Comparison of ENCODE assay signal across 21 cellular contexts in the genomic region with DNA sequence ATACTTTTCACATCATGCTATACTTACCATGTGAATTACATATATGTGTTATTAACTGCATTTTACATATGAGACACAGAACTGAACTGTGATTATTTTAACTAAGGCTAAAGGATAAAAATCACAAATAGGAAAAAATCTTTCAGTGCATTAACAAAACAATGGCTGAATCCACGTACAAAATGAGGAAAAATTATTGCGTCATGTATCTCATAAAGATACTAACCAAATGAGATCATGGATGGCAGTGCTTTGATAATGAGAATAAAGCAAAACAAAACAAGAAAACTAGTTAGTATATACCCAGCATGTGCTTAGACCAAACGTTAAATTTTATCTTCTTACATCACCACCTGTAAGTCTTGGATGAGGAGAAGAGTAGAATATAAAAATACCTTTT.
"Had no signal": no experiment of that assay in that cellular context is flagged by ENCODE, and none has a peak within 500 bp of the region (broad histone marks: within the 10 kb centered on the region; RNA-seq: fewer than 3 reads in every experiment).

No MANE protein-coding gene starts in this region.

- H3K36me3 ChIP-seq: gastrocnemius medialis, ovary, thoracic aorta had no signal

- H3K27ac ChIP-seq: gastrocnemius medialis, lower lobe of right lung, ovary, psoas muscle, thoracic aorta, vagina had no signal

- H3K4me1 ChIP-seq: gastrocnemius medialis, lower lobe of right lung, psoas muscle had no signal

- FAIRE-seq: islet of Langerhans, small intestine had no signal

- ATAC-seq: effector memory CD8-positive, alpha-beta T cell; gastrocnemius medialis; left colon; left ventricle myocardium superior; lower lobe of right lung; natural killer cell; psoas muscle; right cardiac atrium; stimulated activated naive B cell treated with anti-CD40 and anti-IgM and Interleukin-4, amounts not matched to agents 10 μg/mL and 1 μg/mL and 100 μg/mL, for 72 hours had no signal

- H3K9me3 ChIP-seq: gastrocnemius medialis, lower lobe of right lung, ovary, psoas muscle, thoracic aorta, vagina had no signal

- DNase-seq: cortex of kidney; effector memory CD8-positive, alpha-beta T cell; gastrocnemius medialis; head of caudate nucleus; left colon; left ventricle myocardium superior; lower lobe of right lung; natural killer cell; occipital lobe; ovary; posterior cingulate gyrus; psoas muscle; right cardiac atrium; small intestine; stimulated activated CD4-positive, alpha-beta T cell treated with anti-CD3 and anti-CD28 coated beads, Interleukin-15, amount 100 ng/mL, for 24 hours; stimulated activated CD4-positive, alpha-beta T cell treated with anti-CD3 and anti-CD28 coated beads, Interleukin-2, amount 100 ng/mL, for 48 hours; stimulated activated naive B cell treated with anti-CD40 and anti-IgM and Interleukin-4, amounts not matched to agents 10 μg/mL and 1 μg/mL and 100 μg/mL, for 72 hours; trophoblast cell had no signal

- H3K27me3 ChIP-seq: gastrocnemius medialis, ovary, vagina had no signal

- H3K4me3 ChIP-seq: gastrocnemius medialis, lower lobe of right lung, ovary, psoas muscle, thoracic aorta, vagina had no signal
